In genomic region chr6:81739230-81740195, GRCh38 we compare ENCODE assay signal across 21 cellular contexts.
"Had no signal": no experiment of that assay in that cellular context is flagged by ENCODE, and none has a peak within 500 bp of the region (broad histone marks: within the 10 kb centered on the region; RNA-seq: fewer than 3 reads in every experiment).

No MANE protein-coding gene starts in this region.

- H3K27ac Mint-ChIP-seq: activated B cell treated with CpG ODN at 0.5 μM for 24 hours; activated CD4-positive, alpha-beta T cell treated with anti-CD3 and anti-CD28 coated beads for 36 hours; activated naive CD8-positive, alpha-beta T cell treated with anti-CD3 and anti-CD28 coated beads for 36 hours; activated T-helper 2 cell treated with anti-CD3 and anti-CD28 coated beads, Interferon-gamma antibody, Interleukin-2, Interleukin-4, amounts not matched to agents 10 μg/mL and 5 μg/mL and 100 μg/mL, durations not matched to agents 14 hours and 24 hours and 36 hours; natural killer cell had no signal

- H3K9me3 ChIP-seq: gastrocnemius medialis, thyroid gland had no signal

- H3K9me3 Mint-ChIP-seq: activated T-cell treated with anti-CD3 and anti-CD28 coated beads, Interleukin-2, amount 50 U/mL, for 4 hours; activated T-helper 2 cell treated with anti-CD3 and anti-CD28 coated beads, Interferon-gamma antibody, Interleukin-2, Interleukin-4, amounts not matched to agents 10 μg/mL and 5 μg/mL and 100 μg/mL, durations not matched to agents 14 hours and 24 hours and 36 hours; natural killer cell had no signal

- H3K4me1 ChIP-seq: esophagus squamous epithelium, gastrocnemius medialis had no signal

- H3K27me3 ChIP-seq: esophagus squamous epithelium, gastrocnemius medialis, thyroid gland had no signal

- H3K4me3 ChIP-seq: esophagus squamous epithelium, gastrocnemius medialis, thyroid gland had no signal

- H3K36me3 ChIP-seq: esophagus squamous epithelium, gastrocnemius medialis, thyroid gland had no signal

- H3K27ac ChIP-seq: esophagus squamous epithelium, gastrocnemius medialis had no signal

- FAIRE-seq: astrocyte had no signal

- H3K36me3 Mint-ChIP-seq: natural killer cell had no signal

- ATAC-seq: activated CD4-positive, alpha-beta T cell treated with anti-CD3 and anti-CD28 coated beads for 36 hours; activated T-cell treated with anti-CD3 and anti-CD28 coated beads, Interleukin-2, amount 50 U/mL, for 4 hours; gastrocnemius medialis; natural killer cell; stimulated activated naive CD8-positive, alpha-beta T cell treated with anti-CD3 and anti-CD28 coated beads, Interleukin-15, Interleukin-2, amounts not matched to agents 100 U/mL and 50 U/mL, for 24 hours had no signal

- DNase-seq: activated B cell treated with CpG ODN at 0.5 μM for 24 hours; activated CD4-positive, alpha-beta T cell treated with anti-CD3 and anti-CD28 coated beads for 36 hours; activated CD4-positive, alpha-beta T cell treated with anti-CD3 and anti-CD28 coated beads, Interleukin-2, amount 50 U/mL, for 4 hours; activated CD8-positive, alpha-beta memory T cell treated with anti-CD3 and anti-CD28 coated beads, Interleukin-2, amount 50 U/mL, for 48 hours; activated naive CD4-positive, alpha-beta T cell; activated naive CD8-positive, alpha-beta T cell treated with anti-CD3 and anti-CD28 coated beads for 36 hours; activated T-cell treated with anti-CD3 and anti-CD28 coated beads, Interleukin-2, amount 50 U/mL, for 4 hours; central memory CD4-positive, alpha-beta T cell; effector memory CD4-positive, alpha-beta T cell; esophagus squamous epithelium; gastrocnemius medialis; hippocampal formation; midbrain; natural killer cell; stimulated activated CD4-positive, alpha-beta T cell treated with anti-CD3 and anti-CD28 coated beads, Interleukin-4, amount 100 ng/mL, for 24 hours; stimulated activated naive CD8-positive, alpha-beta T cell treated with anti-CD3 and anti-CD28 coated beads, Interleukin-15, Interleukin-2, amounts not matched to agents 100 U/mL and 50 U/mL, for 24 hours; substantia nigra; T1000; thyroid gland had no signal
